ENCODE assay signal across 2 cellular contexts in genomic region chr15:48391950-48392349, GRCh38.
TF ChIP-seq lines count a peak whose summit lies in the region.

No MANE protein-coding gene starts in this region.

TF ChIP-seq in IMR-90, 13 proteins besides CTCF, POLR2A, EP300 and RAD21 (continued from another document):
- TF ChIP-seq, protein P1, sequence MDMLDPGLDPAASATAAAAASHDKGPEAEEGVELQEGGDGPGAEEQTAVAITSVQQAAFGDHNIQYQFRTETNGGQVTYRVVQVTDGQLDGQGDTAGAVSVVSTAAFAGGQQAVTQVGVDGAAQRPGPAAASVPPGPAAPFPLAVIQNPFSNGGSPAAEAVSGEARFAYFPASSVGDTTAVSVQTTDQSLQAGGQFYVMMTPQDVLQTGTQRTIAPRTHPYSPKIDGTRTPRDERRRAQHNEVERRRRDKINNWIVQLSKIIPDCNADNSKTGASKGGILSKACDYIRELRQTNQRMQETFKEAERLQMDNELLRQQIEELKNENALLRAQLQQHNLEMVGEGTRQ (IDR thresholded peaks at IDR 0.05; ENCODE audit: low read depth, low read length) = no peak
- TF ChIP-seq CEBPB (IDR thresholded peaks at IDR 0.05; ENCODE audit: low read depth, low read length) (no peak), CHD1 (IDR thresholded peaks at IDR 0.05; ENCODE audit: low read depth, low read length) (no peak), MXI1 (IDR thresholded peaks at IDR 0.05; ENCODE audit: borderline replicate concordance, low read depth, low read length) (no peak), ELK1 (IDR thresholded peaks at IDR 0.05; ENCODE audit: borderline replicate concordance, low read depth, low read length) (no peak), SMC3 (IDR thresholded peaks at IDR 0.05; ENCODE audit: low read depth, low read length) (no peak), RCOR1 (IDR thresholded peaks at IDR 0.05; ENCODE audit: insufficient replicate concordance, low read length) (no peak), BHLHE40 (IDR thresholded peaks at IDR 0.05; ENCODE audit: low read depth, low read length) (no peak), FOS (IDR thresholded peaks at IDR 0.05; ENCODE audit: low read depth, low read length) (no peak), RFX5 (IDR thresholded peaks at IDR 0.05; ENCODE audit: low read depth, low read length) (no peak), MAZ (IDR thresholded peaks at IDR 0.05; ENCODE audit: borderline replicate concordance, low read depth, low read length) (no peak), NFE2L2 (IDR thresholded peaks at IDR 0.05; ENCODE audit: low read depth, low read length) (no peak)
TF ChIP-seq in IMR-90: peak in this region for 0.

TF ChIP-seq in SK-N-SH treated with all-trans-retinoic acid at 6 μM for 48 hours, 23 proteins besides CTCF, POLR2A, EP300 and RAD21 (continued from another document):
- TF ChIP-seq ZFP30 (CRISPR knock-in tag; IDR thresholded peaks at IDR 0.05) (no peak), CSDC2 (CRISPR knock-in tag; IDR thresholded peaks at IDR 0.05) (no peak), TOX (CRISPR knock-in tag; IDR thresholded peaks at IDR 0.05; ENCODE audit: borderline replicate concordance) (no peak), ZFP3 (CRISPR knock-in tag; IDR thresholded peaks at IDR 0.05) (no peak), OSR1 (CRISPR knock-in tag; IDR thresholded peaks at IDR 0.05) (no peak), ZNF70 (CRISPR knock-in tag; IDR thresholded peaks at IDR 0.05) (no peak), SNAI2 (CRISPR knock-in tag; IDR thresholded peaks at IDR 0.05) (no peak)
